ENCODE assay signal across 8 cellular contexts in genomic region chr3:57228734-57229505, GRCh38. TPM values are rescaled to one million over a fixed set of nuclear protein-coding genes. Genes with fewer than 3 reads are reported as not detected.
DNase-seq lines count a peak whose midpoint lies in the region; ATAC-seq and TF ChIP-seq lines count a peak whose summit lies in the region.

No MANE protein-coding gene starts in this region.

- 2 to 5% methylated on average over 7 of the region's 7 CpGs for WGBS in upper lobe of left lung, 2 donors

- H3K27ac ChIP-seq in breast epithelium (peak overlapping the region in 1 of 2 donors; percentile 98), lower lobe of right lung (peak overlapping the region; percentile 92), upper lobe of left lung (peak overlapping the region; percentile 86 to 92 (median 90))

- no peaks in the 10 kb centered on the region for H3K27me3 Mint-ChIP-seq in activated CD4-positive, alpha-beta T cell treated with anti-CD3 and anti-CD28 coated beads, Interleukin-2, amount 10 ng/mL, durations not matched to agents 7 days and 5 days

- no peak for TF ChIP-seq EP300 in upper lobe of left lung (IDR thresholded peaks at IDR 0.05)

- H3K4me3 ChIP-seq in breast epithelium (peak overlapping the region; percentile 78 to 95 (median 88)), lower lobe of right lung (peak overlapping the region; percentile 81), upper lobe of left lung (peak overlapping the region; percentile 74 to 99 (median 88))

- no peak for DNase-seq in activated CD4-positive, alpha-beta T cell treated with anti-CD3 and anti-CD28 coated beads, Interleukin-2, amount 10 ng/mL, durations not matched to agents 7 days and 5 days
- DNase-seq in activated CD4-positive, alpha-beta T cell treated with anti-CD3 and anti-CD28 coated beads, Interleukin-2, amount 50 U/mL, for 4 hours, result no peak
- DNase-seq in NOMO-1 treated with DMSO at 0.1 percent for 48 hours (lab: John Stamatoyannopoulos, UW; ENCODE audit: unreplicated experiment) (peak; percentile 85), breast epithelium (ENCODE audit: low spot score in 2 of 2) (no peak), lower lobe of right lung (no peak), upper lobe of left lung (no peak), NCI-H748 treated with DMSO at 0.1 percent for 48 hours (lab: John Stamatoyannopoulos, UW) (no peak)

- ATAC-seq in lower lobe of right lung (no peak), upper lobe of left lung (ENCODE audit: low FRiP score in 2 of 2) (no peak), HG02588 (IDR thresholded peaks at IDR 0.05; ENCODE audit: unreplicated experiment) (no peak)

- POLR2A ChIA-PET in activated CD4-positive, alpha-beta T cell treated with anti-CD3 and anti-CD28 coated beads, Interleukin-2, amount 10 ng/mL, durations not matched to agents 7 days and 5 days (lab: Charles Lee), result no interaction called here

- CTCF ChIA-PET in activated CD4-positive, alpha-beta T cell treated with anti-CD3 and anti-CD28 coated beads, Interleukin-2, amount 10 ng/mL, durations not matched to agents 7 days and 5 days (lab: Charles Lee), result interaction anchor here (0.9 to 1.3 kb wide), 3 partner anchors 14 to 59 kb away, joined by 3 to 4 read pairs (median 3); no protein-coding TSS in a partner anchor

- no peaks in the 10 kb centered on the region for H3K9me3 Mint-ChIP-seq in activated CD4-positive, alpha-beta T cell treated with anti-CD3 and anti-CD28 coated beads, Interleukin-2, amount 10 ng/mL, durations not matched to agents 7 days and 5 days

- TF ChIP-seq POLR2A in breast epithelium (IDR thresholded peaks at IDR 0.05) (no peak), upper lobe of left lung (IDR thresholded peaks at IDR 0.05) (no peak)

- H3K9me3 ChIP-seq in breast epithelium (no peaks in the 10 kb centered on the region), lower lobe of right lung (no peaks in the 10 kb centered on the region), upper lobe of left lung (no peaks in the 10 kb centered on the region)

- H3K36me3 ChIP-seq in breast epithelium, result no peaks in the 10 kb centered on the region
- H3K36me3 ChIP-seq in lower lobe of right lung, result no peaks in the 10 kb centered on the region
- H3K36me3 ChIP-seq in upper lobe of left lung, result no peaks in the 10 kb centered on the region

- no peak for TF ChIP-seq CTCF in breast epithelium (IDR thresholded peaks at IDR 0.05)
- no peak for TF ChIP-seq CTCF in lower lobe of right lung (IDR thresholded peaks at IDR 0.05)
- TF ChIP-seq CTCF in upper lobe of left lung (IDR thresholded peaks at IDR 0.05), result no peak

- H3K4me1 ChIP-seq in breast epithelium, result peaks cover 0 to 5% of the 10 kb centered on the region in 2 donors
- peaks cover 32% of the 10 kb centered on the region for H3K4me1 ChIP-seq in lower lobe of right lung
- peaks cover 21 to 40% (median 23%) of the 10 kb centered on the region in 4 donors for H3K4me1 ChIP-seq in upper lobe of left lung

- H3K4me1 Mint-ChIP-seq in activated CD4-positive, alpha-beta T cell treated with anti-CD3 and anti-CD28 coated beads, Interleukin-2, amount 10 ng/mL, durations not matched to agents 7 days and 5 days, result peaks cover 30% of the 10 kb centered on the region

- peak overlapping the region; percentile 87 for H3K4me3 Mint-ChIP-seq in activated CD4-positive, alpha-beta T cell treated with anti-CD3 and anti-CD28 coated beads, Interleukin-2, amount 10 ng/mL, durations not matched to agents 7 days and 5 days

- H3K27me3 ChIP-seq in breast epithelium (no peaks in the 10 kb centered on the region), lower lobe of right lung (ENCODE audit: low read depth) (no peaks in the 10 kb centered on the region), upper lobe of left lung (no peaks in the 10 kb centered on the region)

- no peaks in the 10 kb centered on the region for H3K36me3 Mint-ChIP-seq in activated CD4-positive, alpha-beta T cell treated with anti-CD3 and anti-CD28 coated beads, Interleukin-2, amount 10 ng/mL, durations not matched to agents 7 days and 5 days (ENCODE audit: low read depth)

- intact Hi-C loops in breast epithelium (cut with DNase I; ENCODE audit: low total_unique reads) (no loop called here), lower lobe of right lung (cut with DNase I) (no loop called here)

- peak overlapping the region; percentile 81 for H3K27ac Mint-ChIP-seq in activated CD4-positive, alpha-beta T cell treated with anti-CD3 and anti-CD28 coated beads, Interleukin-2, amount 10 ng/mL, durations not matched to agents 7 days and 5 days

RNA-seq across cellular contexts. Expression of gene APPL1, which starts 1.4 kb away (rescaled TPM):
- 10 to 100 TPM; 33.2 to 38.5 TPM for total RNA-seq in activated CD4-positive, alpha-beta T cell treated with anti-CD3 and anti-CD28 coated beads, Interleukin-2, amount 10 ng/mL, durations not matched to agents 7 days and 5 days
- total RNA-seq in breast epithelium (10 to 100 TPM; 42.4 to 69.4 (median 58.3) TPM), lower lobe of right lung (45.5 TPM), upper lobe of left lung (10 to 100 TPM; 18.2 to 53.9 (median 35.3) TPM)

RNA-seq across cellular contexts. Expression of gene HESX1, which starts 29.1 kb away (rescaled TPM):
- under 1 TPM in 1 of 2 experiments, not detected in 1; 0.42 TPM for total RNA-seq in activated CD4-positive, alpha-beta T cell treated with anti-CD3 and anti-CD28 coated beads, Interleukin-2, amount 10 ng/mL, durations not matched to agents 7 days and 5 days
- total RNA-seq in breast epithelium, result 1 to 10 TPM in 1 of 3 donors, under 1 TPM in 2; 0.48 to 1.3 (median 0.66) TPM
- 0.86 TPM for total RNA-seq in lower lobe of right lung
- total RNA-seq in upper lobe of left lung, result 1 to 10 TPM in 2 of 6 donors, under 1 TPM in 3, not detected in 1; 0.74 to 2.1 (median 0.91) TPM
